In genomic region chr4:156158747-156159146, GRCh38 we compare ENCODE assay signal across 22 cellular contexts.
A peak's percentile ranks its signal among the peaks of the same experiment; 100 is the strongest.
DNase-seq lines count a peak whose midpoint lies in the region; ATAC-seq and TF ChIP-seq lines count a peak whose summit lies in the region.
"Had no signal": no experiment of that assay in that cellular context is flagged by ENCODE, and none has a peak within 500 bp of the region (broad histone marks: within the 10 kb centered on the region; RNA-seq: fewer than 3 reads in every experiment).

No MANE protein-coding gene starts in this region.

- H3K4me3 ChIP-seq in Karpas-422 (ENCODE audit: low read length): no peak overlapping the region
- H3K4me3 ChIP-seq: right lobe of liver, transverse colon had no signal

- POLR2A ChIA-PET in GM10248 (lab: Yijun Ruan, JAX): no interaction called here

- H3K79me2 ChIP-seq in Karpas-422 (ENCODE audit: low read length): no peaks in the 10 kb centered on the region

- peak; percentile 81 for ATAC-seq in GM19035 (IDR thresholded peaks at IDR 0.05; ENCODE audit: unreplicated experiment)
- peak; percentile 91 for ATAC-seq in GM21723 (IDR thresholded peaks at IDR 0.05; ENCODE audit: unreplicated experiment)
- ATAC-seq in HG03342 (IDR thresholded peaks at IDR 0.05; ENCODE audit: unreplicated experiment): peak; percentile 90
- ATAC-seq: activated CD8-positive, alpha-beta T cell treated with anti-CD3 and anti-CD28 coated beads for 36 hours; HCT116; Panc1; right lobe of liver had no signal

- H3K27ac ChIP-seq in Karpas-422 (ENCODE audit: low read length): no peak overlapping the region
- H3K27ac ChIP-seq: HL-60, KMS-11, right lobe of liver, transverse colon had no signal

- intact Hi-C loops in activated CD4-positive, alpha-beta T cell treated with anti-CD3 and anti-CD28 coated beads, Interleukin-2, amount 10 ng/mL, durations not matched to agents 24 days and 14 days (cut with micrococcal nuclease): no loop called here

- no peaks in the 10 kb centered on the region for H4K20me1 ChIP-seq in Karpas-422 (ENCODE audit: insufficient read depth, low read depth, low read length)

- H3K36me3 ChIP-seq in Karpas-422 (ENCODE audit: insufficient read depth, low read length): no peaks in the 10 kb centered on the region
- H3K36me3 ChIP-seq: right lobe of liver, transverse colon had no signal

- H3K4me2 ChIP-seq in Karpas-422 (ENCODE audit: low read depth, low read length, poor library complexity, severe bottlenecking): no peak overlapping the region
- H3K4me2 ChIP-seq: KMS-11 had no signal

- no peaks in the 10 kb centered on the region for H3K9me2 ChIP-seq in Karpas-422 (replicated peaks; ENCODE audit: insufficient read depth, low read length)

- no peaks in the 10 kb centered on the region for H3K36me3 Mint-ChIP-seq in activated CD4-positive, alpha-beta T cell treated with anti-CD3 and anti-CD28 coated beads, Interleukin-2, amount 10 ng/mL, durations not matched to agents 24 days and 14 days (ENCODE audit: low read depth)
- H3K36me3 Mint-ChIP-seq: CD4-positive, CD25-positive, alpha-beta regulatory T cell; memory B cell had no signal

- H3K27me3 Mint-ChIP-seq in activated CD4-positive, alpha-beta T cell treated with anti-CD3 and anti-CD28 coated beads, Interleukin-2, amount 10 ng/mL, durations not matched to agents 24 days and 14 days: no peaks in the 10 kb centered on the region
- H3K27me3 Mint-ChIP-seq: activated CD8-positive, alpha-beta T cell treated with anti-CD3 and anti-CD28 coated beads for 36 hours; CD4-positive, CD25-positive, alpha-beta regulatory T cell; memory B cell had no signal

- no peaks in the 10 kb centered on the region for H3K27me3 ChIP-seq in Karpas-422 (ENCODE audit: low read length)
- H3K27me3 ChIP-seq: right lobe of liver, transverse colon had no signal

- CTCF ChIA-PET in GM10248 (lab: Yijun Ruan, JAX): no interaction called here

- DNase-seq in GM10248 (ENCODE audit: extremely low spot score) (peak; percentile 24), NCI-H226 (no peak), Karpas-422 (no peak)
- no peak for DNase-seq in activated CD4-positive, alpha-beta T cell treated with anti-CD3 and anti-CD28 coated beads, Interleukin-2, amount 50 U/mL, for 48 hours
- no peak for DNase-seq in activated CD4-positive, alpha-beta T cell treated with anti-CD3 and anti-CD28 coated beads, Interleukin-2, amount 10 ng/mL, durations not matched to agents 24 days and 14 days
- DNase-seq: activated CD8-positive, alpha-beta T cell treated with anti-CD3 and anti-CD28 coated beads for 36 hours; amygdala; CD4-positive, CD25-positive, alpha-beta regulatory T cell; NCI-H1930; NCI-H69; right lobe of liver; stimulated activated CD4-positive, alpha-beta T cell treated with anti-CD3 and anti-CD28 coated beads, Interleukin-4, amount 100 ng/mL, for 1 hour; transverse colon had no signal

- TF ChIP-seq CTCF in GM10248 (IDR thresholded peaks at IDR 0.05; ENCODE audit: control extremely low read depth, extremely low read depth, low read depth, missing control alignments): no peak

- no peak overlapping the region for H3K4me3 Mint-ChIP-seq in activated CD4-positive, alpha-beta T cell treated with anti-CD3 and anti-CD28 coated beads, Interleukin-2, amount 10 ng/mL, durations not matched to agents 24 days and 14 days
- H3K4me3 Mint-ChIP-seq: activated CD8-positive, alpha-beta T cell treated with anti-CD3 and anti-CD28 coated beads for 36 hours; CD4-positive, CD25-positive, alpha-beta regulatory T cell; memory B cell; neural crest cell had no signal

- no peaks in the 10 kb centered on the region for H3K4me1 Mint-ChIP-seq in activated CD4-positive, alpha-beta T cell treated with anti-CD3 and anti-CD28 coated beads, Interleukin-2, amount 10 ng/mL, durations not matched to agents 24 days and 14 days
- H3K4me1 Mint-ChIP-seq: CD4-positive, CD25-positive, alpha-beta regulatory T cell; memory B cell; neural crest cell had no signal

- no peaks in the 10 kb centered on the region for H3K9me3 ChIP-seq in Karpas-422 (ENCODE audit: low read length)
- H3K9me3 ChIP-seq: right lobe of liver, transverse colon had no signal

- no peaks in the 10 kb centered on the region for H3K4me1 ChIP-seq in Karpas-422 (ENCODE audit: low read length)
- H3K4me1 ChIP-seq: right lobe of liver, transverse colon had no signal

- no peaks in the 10 kb centered on the region for H3K9me3 Mint-ChIP-seq in activated CD4-positive, alpha-beta T cell treated with anti-CD3 and anti-CD28 coated beads, Interleukin-2, amount 10 ng/mL, durations not matched to agents 24 days and 14 days
- H3K9me3 Mint-ChIP-seq: activated CD8-positive, alpha-beta T cell treated with anti-CD3 and anti-CD28 coated beads for 36 hours; memory B cell; neural crest cell had no signal

- H3K27ac Mint-ChIP-seq in activated CD4-positive, alpha-beta T cell treated with anti-CD3 and anti-CD28 coated beads, Interleukin-2, amount 10 ng/mL, durations not matched to agents 24 days and 14 days: no peak overlapping the region
- H3K27ac Mint-ChIP-seq: activated CD8-positive, alpha-beta T cell treated with anti-CD3 and anti-CD28 coated beads for 36 hours; CD4-positive, CD25-positive, alpha-beta regulatory T cell; memory B cell had no signal

- no peak overlapping the region for H2AFZ ChIP-seq in Karpas-422 (ENCODE audit: low read length)

- H3K9ac ChIP-seq in Karpas-422 (ENCODE audit: low read length): no peak overlapping the region
- H3K9ac ChIP-seq: KMS-11 had no signal
